ENCODE assay signal across 11 cellular contexts in genomic region chr4:143382539-143382938, GRCh38. TPM values are rescaled to one million over a fixed set of nuclear protein-coding genes. Genes with fewer than 3 reads are reported as not detected.
DNase-seq lines count a peak whose midpoint lies in the region; ATAC-seq and TF ChIP-seq lines count a peak whose summit lies in the region.
"Had no signal": no experiment of that assay in that cellular context is flagged by ENCODE, and none has a peak within 500 bp of the region (broad histone marks: within the 10 kb centered on the region; RNA-seq: fewer than 3 reads in every experiment).

No MANE protein-coding gene starts in this region.

- WGBS in hepatocyte (ENCODE audit: low lambda C conversion rate, missing lambda C conversion rate): 23% methylated on average over 4 of the region's 4 CpGs
- 33% methylated on average over 4 of the region's 4 CpGs for WGBS in smooth muscle cell (ENCODE audit: low lambda C conversion rate)

- no peak overlapping the region for H3K27ac Mint-ChIP-seq in CD8-positive, alpha-beta memory T cell
- H3K27ac Mint-ChIP-seq in activated T-helper 1 cell treated with anti-CD3 and anti-CD28 coated beads, Interleukin-12 subunit alpha, Interleukin-12 subunit beta, Interleukin-2, Interleukin-4 antibody, amounts not matched to agents 30 ng/mL and 10 ng/mL and 1 ng/mL, durations not matched to agents 14 hours and 24 hours and 36 hours: no peak overlapping the region

- DNase-seq in amniotic epithelial cell (ENCODE audit: low read depth) (peak; percentile 53), hepatocyte (ENCODE audit: low spot score) (no peak), smooth muscle cell (lab: John Stamatoyannopoulos, UW; ENCODE audit: unreplicated experiment) (no peak), DMS114 treated with DMSO at 0.1 percent for 48 hours (lab: John Stamatoyannopoulos, UW; ENCODE audit: unreplicated experiment) (no peak)
- DNase-seq in CD8-positive, alpha-beta memory T cell: no peak
- no peak for DNase-seq in activated T-helper 1 cell treated with anti-CD3 and anti-CD28 coated beads, Interleukin-12 subunit alpha, Interleukin-12 subunit beta, Interleukin-2, Interleukin-4 antibody, amounts not matched to agents 30 ng/mL and 10 ng/mL and 1 ng/mL, durations not matched to agents 14 hours and 24 hours and 36 hours (ENCODE audit: low spot score)
- DNase-seq: activated effector memory CD4-positive, alpha-beta T cell treated with Interleukin-2 at 50 U/mL for 16 hours; SJCRH30 had no signal

- ATAC-seq in GM19395 (IDR thresholded peaks at IDR 0.05; ENCODE audit: unreplicated experiment) (peak; percentile 22), GM18870 (IDR thresholded peaks at IDR 0.05; ENCODE audit: unreplicated experiment) (no peak)

- H3K4me1 ChIP-seq in hepatocyte (ENCODE audit: insufficient read depth) (peaks cover 33% of the 10 kb centered on the region), smooth muscle cell (ENCODE audit: low read depth) (peaks cover 15% of the 10 kb centered on the region)
- H3K4me1 ChIP-seq in CD8-positive, alpha-beta memory T cell (ENCODE audit: insufficient read depth, low read length): no peaks in the 10 kb centered on the region

- H3K4me3 ChIP-seq in hepatocyte (no peak overlapping the region), smooth muscle cell (peak overlapping the region; percentile 25)
- no peak overlapping the region for H3K4me3 ChIP-seq in CD8-positive, alpha-beta memory T cell (ENCODE audit: low read length)
- H3K4me3 ChIP-seq: HAP-1, SJCRH30 had no signal

- no peaks in the 10 kb centered on the region for H3F3A ChIP-seq in smooth muscle cell (ENCODE audit: low read depth)

- H3K79me2 ChIP-seq in hepatocyte: peaks cover 96% of the 10 kb centered on the region
- peaks cover 66% of the 10 kb centered on the region for H3K79me2 ChIP-seq in smooth muscle cell (ENCODE audit: low read depth)

- H3K36me3 Mint-ChIP-seq in CD8-positive, alpha-beta memory T cell: no peaks in the 10 kb centered on the region
- H3K36me3 Mint-ChIP-seq in activated T-helper 1 cell treated with anti-CD3 and anti-CD28 coated beads, Interleukin-12 subunit alpha, Interleukin-12 subunit beta, Interleukin-2, Interleukin-4 antibody, amounts not matched to agents 30 ng/mL and 10 ng/mL and 1 ng/mL, durations not matched to agents 14 hours and 24 hours and 36 hours (ENCODE audit: low read depth): no peaks in the 10 kb centered on the region

- H3K4me3 Mint-ChIP-seq in CD8-positive, alpha-beta memory T cell: no peak overlapping the region
- no peak overlapping the region for H3K4me3 Mint-ChIP-seq in activated T-helper 1 cell treated with anti-CD3 and anti-CD28 coated beads, Interleukin-12 subunit alpha, Interleukin-12 subunit beta, Interleukin-2, Interleukin-4 antibody, amounts not matched to agents 30 ng/mL and 10 ng/mL and 1 ng/mL, durations not matched to agents 14 hours and 24 hours and 36 hours

- H3K27me3 Mint-ChIP-seq in CD8-positive, alpha-beta memory T cell: peaks cover 1 to 2% of the 10 kb centered on the region in 2 donors
- peaks cover under 1% of the 10 kb centered on the region for H3K27me3 Mint-ChIP-seq in activated T-helper 1 cell treated with anti-CD3 and anti-CD28 coated beads, Interleukin-12 subunit alpha, Interleukin-12 subunit beta, Interleukin-2, Interleukin-4 antibody, amounts not matched to agents 30 ng/mL and 10 ng/mL and 1 ng/mL, durations not matched to agents 14 hours and 24 hours and 36 hours (ENCODE audit: insufficient read depth)

- CTCF ChIA-PET in CD8-positive, alpha-beta memory T cell (lab: Charles Lee): no interaction called here

- POLR2A ChIA-PET in CD8-positive, alpha-beta memory T cell (lab: Charles Lee): no interaction called here

- H3K36me3 ChIP-seq in hepatocyte (replicated peaks; ENCODE audit: insufficient read depth, low read depth): no peaks in the 10 kb centered on the region
- H3K36me3 ChIP-seq in smooth muscle cell (ENCODE audit: low read depth): no peaks in the 10 kb centered on the region
- no peaks in the 10 kb centered on the region for H3K36me3 ChIP-seq in CD8-positive, alpha-beta memory T cell (ENCODE audit: insufficient read depth, low read length)
- H3K36me3 ChIP-seq: HAP-1, SJCRH30 had no signal

- H2AFZ ChIP-seq in hepatocyte (no peak overlapping the region), smooth muscle cell (ENCODE audit: low read depth) (peak overlapping the region; percentile 9)

- H4K20me1 ChIP-seq in hepatocyte (ENCODE audit: insufficient read depth, poor library complexity, severe bottlenecking) (peaks cover 2% of the 10 kb centered on the region), smooth muscle cell (ENCODE audit: low read depth) (no peaks in the 10 kb centered on the region)

- peaks cover 0 to 3% (median 0%) of the 10 kb centered on the region in 5 donors for H3K9me3 Mint-ChIP-seq in CD8-positive, alpha-beta memory T cell
- H3K9me3 Mint-ChIP-seq in activated T-helper 1 cell treated with anti-CD3 and anti-CD28 coated beads, Interleukin-12 subunit alpha, Interleukin-12 subunit beta, Interleukin-2, Interleukin-4 antibody, amounts not matched to agents 30 ng/mL and 10 ng/mL and 1 ng/mL, durations not matched to agents 14 hours and 24 hours and 36 hours: no peaks in the 10 kb centered on the region

- H3K9me2 ChIP-seq in hepatocyte (replicated peaks; ENCODE audit: insufficient read depth): no peaks in the 10 kb centered on the region

- H3K4me2 ChIP-seq in hepatocyte: peak overlapping the region; percentile 65
- H3K4me2 ChIP-seq in smooth muscle cell: peak overlapping the region; percentile 60

- no peaks in the 10 kb centered on the region for H3K9me3 ChIP-seq in hepatocyte (ENCODE audit: low read depth)
- no peaks in the 10 kb centered on the region for H3K9me3 ChIP-seq in smooth muscle cell (replicated peaks; ENCODE audit: low read depth)
- no peaks in the 10 kb centered on the region for H3K9me3 ChIP-seq in CD8-positive, alpha-beta memory T cell (ENCODE audit: low read length)
- H3K9me3 ChIP-seq: HAP-1, SJCRH30 had no signal

- TF ChIP-seq CTCF in hepatocyte (IDR thresholded peaks at IDR 0.05; ENCODE audit: poor library complexity): no peak
- TF ChIP-seq CTCF in smooth muscle cell (IDR thresholded peaks at IDR 0.05; ENCODE audit: borderline replicate concordance, insufficient read depth, poor library complexity, severe bottlenecking): no peak

- H3K27ac ChIP-seq in hepatocyte (peak overlapping the region; percentile 65), smooth muscle cell (ENCODE audit: low read depth) (peak overlapping the region; percentile 58)
- no peak overlapping the region for H3K27ac ChIP-seq in CD8-positive, alpha-beta memory T cell (ENCODE audit: low read depth, low read length)
- H3K27ac ChIP-seq: SJCRH30 had no signal

- no peaks in the 10 kb centered on the region for H3K4me1 Mint-ChIP-seq in CD8-positive, alpha-beta memory T cell
- H3K4me1 Mint-ChIP-seq in activated T-helper 1 cell treated with anti-CD3 and anti-CD28 coated beads, Interleukin-12 subunit alpha, Interleukin-12 subunit beta, Interleukin-2, Interleukin-4 antibody, amounts not matched to agents 30 ng/mL and 10 ng/mL and 1 ng/mL, durations not matched to agents 14 hours and 24 hours and 36 hours (ENCODE audit: low read depth): no peaks in the 10 kb centered on the region

- no peak overlapping the region for H3K9ac ChIP-seq in smooth muscle cell (ENCODE audit: low read depth)

- intact Hi-C loops in activated T-helper 1 cell treated with anti-CD3 and anti-CD28 coated beads, Interleukin-12 subunit alpha, Interleukin-12 subunit beta, Interleukin-2, Interleukin-4 antibody, amounts not matched to agents 30 ng/mL and 10 ng/mL and 1 ng/mL, durations not matched to agents 14 hours and 24 hours and 36 hours (cut with micrococcal nuclease): no loop called here

- H3K27me3 ChIP-seq in hepatocyte: no peaks in the 10 kb centered on the region
- H3K27me3 ChIP-seq in smooth muscle cell (ENCODE audit: low read depth): no peaks in the 10 kb centered on the region
- no peaks in the 10 kb centered on the region for H3K27me3 ChIP-seq in CD8-positive, alpha-beta memory T cell (ENCODE audit: insufficient read depth, low read length, poor library complexity, severe bottlenecking)
- H3K27me3 ChIP-seq: SJCRH30 had no signal

RNA-seq across cellular contexts. Expression of gene GAB1, which starts 45.9 kb away (rescaled TPM):
- total RNA-seq in hepatocyte (30.7 and 37.5 TPM in 2 replicates), smooth muscle cell (17.5 and 22.5 TPM in 2 replicates)
- polyA plus RNA-seq in hepatocyte (6.0 and 10.9 TPM in 2 replicates), smooth muscle cell (0.50 and 3.0 TPM in 2 replicates)
- under 1 TPM; 0.15 to 0.95 TPM for total RNA-seq in CD8-positive, alpha-beta memory T cell
- polyA plus RNA-seq in CD8-positive, alpha-beta memory T cell: 0.02 TPM
- 0.66 and 1.4 TPM in 2 replicates for total RNA-seq in activated T-helper 1 cell treated with anti-CD3 and anti-CD28 coated beads, Interleukin-12 subunit alpha, Interleukin-12 subunit beta, Interleukin-2, Interleukin-4 antibody, amounts not matched to agents 30 ng/mL and 10 ng/mL and 1 ng/mL, durations not matched to agents 14 hours and 24 hours and 36 hours
